2 cellular contexts compared by ENCODE assay signal in the genomic region with DNA sequence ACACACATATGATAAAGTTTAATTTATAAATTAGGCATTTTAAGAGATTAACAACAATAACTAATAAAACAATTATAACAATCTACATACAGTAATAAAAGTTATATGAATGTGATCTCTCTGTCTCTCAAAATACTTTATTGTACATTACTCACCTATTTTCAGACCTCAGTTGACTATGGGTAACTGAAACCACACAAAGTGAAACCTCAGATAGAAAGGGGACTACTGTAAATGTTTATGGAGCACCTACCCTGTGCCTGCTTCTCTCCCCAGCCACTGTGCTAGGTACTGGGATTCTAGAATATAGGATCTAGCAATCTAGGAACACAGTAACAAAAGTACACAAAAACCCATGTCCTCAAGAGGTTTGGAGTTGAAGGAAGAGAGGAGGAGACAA.
TF ChIP-seq lines count a peak whose summit lies in the region.

No MANE protein-coding gene starts in this region.

TF ChIP-seq in HCT116, 20 proteins besides CTCF, POLR2A, EP300 and RAD21:
- TF ChIP-seq ATF3 (IDR thresholded peaks at IDR 0.05) (no peak), ZNF274 (IDR thresholded peaks at IDR 0.05; ENCODE audit: low read depth, low read length) (no peak), YY1 (IDR thresholded peaks at IDR 0.05; ENCODE audit: extremely low read depth, insufficient replicate concordance, low read depth, low read length) (no peak), MAX (IDR thresholded peaks at IDR 0.05) (no peak), EZH2phosphoT487 (IDR thresholded peaks at IDR 0.05; ENCODE audit: borderline replicate concordance) (no peak), CEBPB (IDR thresholded peaks at IDR 0.05; ENCODE audit: low read depth) (no peak)
TF ChIP-seq in HCT116: peak in this region for 0.

TF ChIP-seq in HepG2, 621 proteins besides CTCF, POLR2A, EP300 and RAD21:
- no peak for TF ChIP-seq FIP1L1 (IDR thresholded peaks at IDR 0.05; ENCODE audit: borderline replicate concordance, insufficient read depth, low read depth, low read length)
- TF ChIP-seq NFIC (IDR thresholded peaks at IDR 0.05; ENCODE audit: low read length) = no peak
- TF ChIP-seq RBAK (CRISPR knock-in tag; IDR thresholded peaks at IDR 0.05) = no peak
- TF ChIP-seq ZNF713 (CRISPR knock-in tag; IDR thresholded peaks at IDR 0.05) = no peak
- TF ChIP-seq AGO1 (IDR thresholded peaks at IDR 0.05; ENCODE audit: low read depth, low read length, poor library complexity, severe bottlenecking) = no peak
- no peak for TF ChIP-seq SCMH1 (CRISPR knock-in tag; IDR thresholded peaks at IDR 0.05; ENCODE audit: borderline replicate concordance)
- TF ChIP-seq ARNTL (CRISPR knock-in tag; IDR thresholded peaks at IDR 0.05) = no peak
- TF ChIP-seq WIZ (CRISPR knock-in tag; IDR thresholded peaks at IDR 0.05) = no peak
- no peak for TF ChIP-seq BRD4 (CRISPR knock-in tag; IDR thresholded peaks at IDR 0.05)
- no peak for TF ChIP-seq RARG (CRISPR knock-in tag; IDR thresholded peaks at IDR 0.05; ENCODE audit: low read depth)
- TF ChIP-seq TMF1 (CRISPR knock-in tag; IDR thresholded peaks at IDR 0.05; ENCODE audit: low read depth) = no peak
- TF ChIP-seq ZNF672 (CRISPR knock-in tag; IDR thresholded peaks at IDR 0.05) = no peak
- no peak for TF ChIP-seq USF2 (IDR thresholded peaks at IDR 0.05; ENCODE audit: low read depth, low read length)
- TF ChIP-seq USF2 (CRISPR knock-in tag; IDR thresholded peaks at IDR 0.05; ENCODE audit: borderline replicate concordance) = no peak
- TF ChIP-seq ZNF792 (CRISPR knock-in tag; IDR thresholded peaks at IDR 0.05) = no peak
- TF ChIP-seq CBFB (CRISPR knock-in tag; IDR thresholded peaks at IDR 0.05) = no peak
